17 cellular contexts compared by ENCODE assay signal in genomic region chr6:44277763-44278162, GRCh38. TPM values are rescaled to one million over a fixed set of nuclear protein-coding genes. Genes with fewer than 3 reads are reported as not detected.
DNase-seq lines count a peak whose midpoint lies in the region; ATAC-seq and TF ChIP-seq lines count a peak whose summit lies in the region.
"Had no signal": no experiment of that assay in that cellular context is flagged by ENCODE, and none has a peak within 500 bp of the region (broad histone marks: within the 10 kb centered on the region; RNA-seq: fewer than 3 reads in every experiment).

No MANE protein-coding gene starts in this region.

- H3K27ac Mint-ChIP-seq in activated naive CD8-positive, alpha-beta T cell: no peak overlapping the region
- H3K27ac Mint-ChIP-seq in activated naive CD8-positive, alpha-beta T cell treated with anti-CD3 and anti-CD28 coated beads, Interleukin-2, amount 50 U/mL, for 24 hours: no peak overlapping the region
- no peak overlapping the region for H3K27ac Mint-ChIP-seq in T-helper 17 cell
- H3K27ac Mint-ChIP-seq: CD8-positive, alpha-beta memory T cell had no signal

- H3K4me1 ChIP-seq in osteoblast (ENCODE audit: insufficient read depth, low read length) (no peaks in the 10 kb centered on the region), colonic mucosa (peaks cover 4% of the 10 kb centered on the region)

- no peak overlapping the region for H2AFZ ChIP-seq in osteoblast (ENCODE audit: low read length)

- H3K4me1 Mint-ChIP-seq in activated naive CD8-positive, alpha-beta T cell (ENCODE audit: low read depth): peaks cover 7% of the 10 kb centered on the region
- H3K4me1 Mint-ChIP-seq in activated naive CD8-positive, alpha-beta T cell treated with anti-CD3 and anti-CD28 coated beads, Interleukin-2, amount 50 U/mL, for 24 hours: peaks cover 2% of the 10 kb centered on the region
- H3K4me1 Mint-ChIP-seq in T-helper 17 cell: peaks cover 3% of the 10 kb centered on the region

- no peak for TF ChIP-seq CTCF in dorsolateral prefrontal cortex (IDR thresholded peaks at IDR 0.05 in 54 of 56, conservative IDR thresholded peaks at IDR 0.05 in 2 of 56; ENCODE audit: low read depth in 1 of 56, partially characterized antibody in 56 of 56)
- TF ChIP-seq CTCF in osteoblast (IDR thresholded peaks at IDR 0.05; ENCODE audit: extremely low read depth, low read depth, low read length): no peak
- TF ChIP-seq CTCF in colonic mucosa (IDR thresholded peaks at IDR 0.05): no peak

- H3K9ac ChIP-seq in colonic mucosa (ENCODE audit: low read depth in 2 of 2, low read length in 2 of 2): no peak overlapping the region
- H3K9ac ChIP-seq: BLaER1 treated with 17β-estradiol and CSF1 and Interleukin-3, amounts not matched to agents 10 nM and 100 nM had no signal

- H3K4me2 ChIP-seq in osteoblast (ENCODE audit: insufficient read depth, low read length): no peak overlapping the region

- H3K36me3 Mint-ChIP-seq in activated naive CD8-positive, alpha-beta T cell: no peaks in the 10 kb centered on the region
- no peaks in the 10 kb centered on the region for H3K36me3 Mint-ChIP-seq in activated naive CD8-positive, alpha-beta T cell treated with anti-CD3 and anti-CD28 coated beads, Interleukin-2, amount 50 U/mL, for 24 hours (ENCODE audit: low read depth)
- H3K36me3 Mint-ChIP-seq in T-helper 17 cell (ENCODE audit: low read depth): peaks cover 13% of the 10 kb centered on the region

- no peak for DNase-seq in activated naive CD8-positive, alpha-beta T cell treated with anti-CD3 and anti-CD28 coated beads, Interleukin-2, amount 50 U/mL, for 24 hours
- DNase-seq in T-helper 17 cell (no peak), dorsolateral prefrontal cortex (no peak), osteoblast (ENCODE audit: insufficient read length, low spot score, missing footprints) (peak; percentile 83), colonic mucosa (no peak)
- DNase-seq in activated CD4-positive, alpha-beta T cell treated with anti-CD3 and anti-CD28 coated beads for 1 hour: no peak
- DNase-seq: 8988T; CD8-positive, alpha-beta memory T cell; COR-L47; DMS 273 treated with DMSO at 0.1 percent for 48 hours; DMS53; GOT3; H7 had no signal

- H3K36me3 ChIP-seq in osteoblast (ENCODE audit: insufficient read depth, low read length) (no peaks in the 10 kb centered on the region), colonic mucosa (no peaks in the 10 kb centered on the region)
- H3K36me3 ChIP-seq: BLaER1 treated with 17β-estradiol and CSF1 and Interleukin-3, amounts not matched to agents 10 nM and 100 nM had no signal

- H3K79me2 ChIP-seq in osteoblast (ENCODE audit: insufficient read depth, low read length): no peaks in the 10 kb centered on the region

- H3K27me3 ChIP-seq in dorsolateral prefrontal cortex (peaks cover 0 to 15% (median 0%) of the 10 kb centered on the region in 45 donors), osteoblast (ENCODE audit: insufficient read depth, low read length) (peaks cover 25% of the 10 kb centered on the region), colonic mucosa (peaks cover 25% of the 10 kb centered on the region)

- H3K9me3 Mint-ChIP-seq in activated naive CD8-positive, alpha-beta T cell (ENCODE audit: low read depth): no peaks in the 10 kb centered on the region
- H3K9me3 Mint-ChIP-seq in activated naive CD8-positive, alpha-beta T cell treated with anti-CD3 and anti-CD28 coated beads, Interleukin-2, amount 50 U/mL, for 24 hours: no peaks in the 10 kb centered on the region
- H3K9me3 Mint-ChIP-seq: CD8-positive, alpha-beta memory T cell had no signal

- no peaks in the 10 kb centered on the region for H4K20me1 ChIP-seq in osteoblast (ENCODE audit: insufficient read depth, low read length)

- no peak for ATAC-seq in activated naive CD8-positive, alpha-beta T cell treated with anti-CD3 and anti-CD28 coated beads, Interleukin-2, amount 50 U/mL, for 24 hours
- ATAC-seq in T-helper 17 cell (no peak), GM21723 (IDR thresholded peaks at IDR 0.05; ENCODE audit: unreplicated experiment) (no peak)

- H3K4me3 Mint-ChIP-seq in activated naive CD8-positive, alpha-beta T cell: peak overlapping the region; percentile 9
- H3K4me3 Mint-ChIP-seq in activated naive CD8-positive, alpha-beta T cell treated with anti-CD3 and anti-CD28 coated beads, Interleukin-2, amount 50 U/mL, for 24 hours: no peak overlapping the region
- peak overlapping the region; percentile 59 for H3K4me3 Mint-ChIP-seq in T-helper 17 cell

- H3K4me3 ChIP-seq in dorsolateral prefrontal cortex (no peak overlapping the region), osteoblast (ENCODE audit: insufficient read depth, low read length) (no peak overlapping the region), colonic mucosa (no peak overlapping the region)
- H3K4me3 ChIP-seq: BLaER1 treated with 17β-estradiol and CSF1 and Interleukin-3, amounts not matched to agents 10 nM and 100 nM had no signal

- H3K9me3 ChIP-seq in T-helper 17 cell (ENCODE audit: control insufficient read depth, low read length, poor library complexity, severe bottlenecking) (no peaks in the 10 kb centered on the region), osteoblast (ENCODE audit: low read depth, low read length) (no peaks in the 10 kb centered on the region), colonic mucosa (no peaks in the 10 kb centered on the region)
- H3K9me3 ChIP-seq: BLaER1 treated with 17β-estradiol and CSF1 and Interleukin-3, amounts not matched to agents 10 nM and 100 nM had no signal

- H3K27ac ChIP-seq in dorsolateral prefrontal cortex (peak overlapping the region in 45 of 59 donors; percentile 2 to 96 (median 61)), osteoblast (ENCODE audit: low read depth, low read length) (no peak overlapping the region), colonic mucosa (no peak overlapping the region)
- H3K27ac ChIP-seq: BLaER1 treated with 17β-estradiol and CSF1 and Interleukin-3, amounts not matched to agents 10 nM and 100 nM had no signal

- peaks cover 27% of the 10 kb centered on the region for H3K27me3 Mint-ChIP-seq in activated naive CD8-positive, alpha-beta T cell
- H3K27me3 Mint-ChIP-seq in activated naive CD8-positive, alpha-beta T cell treated with anti-CD3 and anti-CD28 coated beads, Interleukin-2, amount 50 U/mL, for 24 hours: peaks cover 50% of the 10 kb centered on the region
- peaks cover 59% of the 10 kb centered on the region for H3K27me3 Mint-ChIP-seq in T-helper 17 cell

- intact Hi-C loops in dorsolateral prefrontal cortex (cut with DNase I) (no loop called here), colonic mucosa (cut with DNase I) (no loop called here)

RNA-seq across cellular contexts. Expression of gene TMEM151B, which starts 7.5 kb away (rescaled TPM):
- not detected for total RNA-seq in T-helper 17 cell
- total RNA-seq in dorsolateral prefrontal cortex: 100 to 1,000 TPM in 60 of 120 experiments, 10 to 100 TPM in 60; 28.3 to 159 (median 100) TPM
- not detected in 2 replicates for total RNA-seq in osteoblast
- under 1 TPM; 0.12 to 0.19 TPM for total RNA-seq in colonic mucosa
- total RNA-seq: CD8-positive, alpha-beta memory T cell; HepG2 had no signal

RNA-seq across cellular contexts. Expression of gene NFKBIE, which starts 12.4 kb away (rescaled TPM):
- total RNA-seq in T-helper 17 cell (10 to 100 TPM; 59.2 to 62.8 TPM), dorsolateral prefrontal cortex (10 to 100 TPM in 13 of 120 experiments, 1 to 10 TPM in 107; 2.9 to 14.4 (median 7.5) TPM), osteoblast (3.2 and 4.7 TPM in 2 replicates), colonic mucosa (10 to 100 TPM; 11.9 to 18.8 TPM)

RNA-seq across cellular contexts. Expression of gene SLC35B2, which starts 20.4 kb away (rescaled TPM):
- total RNA-seq in T-helper 17 cell (10 to 100 TPM; 14.7 to 15.2 TPM), dorsolateral prefrontal cortex (10 to 100 TPM in 119 of 120 experiments, 1 to 10 TPM in 1; 9.6 to 55.6 (median 23.9) TPM), osteoblast (86.0 and 94.1 TPM in 2 replicates), colonic mucosa (10 to 100 TPM; 42.7 to 52.2 TPM)

RNA-seq across cellular contexts. Expression of gene HSP90AB1, which starts 30.9 kb away (rescaled TPM):
- total RNA-seq in T-helper 17 cell (100 to 1,000 TPM; 454 to 478 TPM), dorsolateral prefrontal cortex (1,000 to 10,000 TPM in 53 of 120 experiments, 100 to 1,000 TPM in 67; 482 to 1,543 (median 963) TPM), osteoblast (676 and 702 TPM in 2 replicates), colonic mucosa (1,000 to 10,000 TPM in 1 of 2 donors, 100 to 1,000 TPM in 1; 409 to 1,163 TPM)

RNA-seq across cellular contexts. Expression of gene AARS2, which starts 35.4 kb away (rescaled TPM):
- total RNA-seq in T-helper 17 cell (10 to 100 TPM; 13.1 to 14.8 TPM), dorsolateral prefrontal cortex (10 to 100 TPM; 11.9 to 24.4 (median 16.4) TPM), osteoblast (6.2 and 6.5 TPM in 2 replicates), colonic mucosa (10 to 100 TPM in 1 of 2 donors, 1 to 10 TPM in 1; 9.0 to 27.7 TPM)

Comparison
In these comparisons a context has a peak if more than half of its experiments do, and no peak if none do; other contexts are left out.
1. H3K27ac ChIP-seq: peak in dorsolateral prefrontal cortex (45 of 59); none in osteoblast (single experiment) and colonic mucosa (single experiment).
2. RNA of gene TMEM151B, which starts 7.5 kb away (total RNA-seq): 28.3 to 159 TPM in dorsolateral prefrontal cortex; 0.12 to 0.19 TPM in colonic mucosa, not detected in T-helper 17 cell and not detected in osteoblast; every median in the first group is over 10 times any median in the second.